8 cellular contexts compared by ENCODE assay signal in genomic region chr2:25877431-25878360, GRCh38. TPM values are rescaled to one million over a fixed set of nuclear protein-coding genes. Genes with fewer than 3 reads are reported as not detected.
DNase-seq lines count a peak whose midpoint lies in the region; ATAC-seq, FAIRE-seq and TF ChIP-seq lines count a peak whose summit lies in the region.

No MANE protein-coding gene starts in this region.

- TF ChIP-seq EP300 in SK-N-SH (IDR thresholded peaks at IDR 0.05; ENCODE audit: borderline replicate concordance in 1 of 2, low read depth in 1 of 2, low read length in 1 of 2), result no peak; a peak in 1 of 4 replicates

- H3K27ac Mint-ChIP-seq in activated naive CD4-positive, alpha-beta T cell treated with anti-CD3 and anti-CD28 coated beads, Interleukin-2, amount 50 U/mL, for 24 hours, result peak overlapping the region; percentile 99

- intact Hi-C loops in head of caudate nucleus (cut with DNase I) (loop anchor here (5.0 kb wide), 1 partner anchor 155 kb away; the partner anchor contains the start of gene RAB10), pancreas (cut with DNase I) (no loop called here), thyroid gland (cut with DNase I) (no loop called here)

- H3K27me3 ChIP-seq in Loucy (ENCODE audit: insufficient read depth, low read length, poor library complexity, severe bottlenecking), result peaks cover 6% of the 10 kb centered on the region
- no peaks in the 10 kb centered on the region for H3K27me3 ChIP-seq in SK-N-SH (ENCODE audit: insufficient read depth)
- no peaks in the 10 kb centered on the region for H3K27me3 ChIP-seq in pancreas
- H3K27me3 ChIP-seq in thyroid gland, result no peaks in the 10 kb centered on the region

- no peaks in the 10 kb centered on the region for H3K9me3 ChIP-seq in Loucy (ENCODE audit: insufficient read depth, low read depth, low read length)
- H3K9me3 ChIP-seq in SK-N-SH, result no peaks in the 10 kb centered on the region
- H3K9me3 ChIP-seq in pancreas, result no peaks in the 10 kb centered on the region
- no peaks in the 10 kb centered on the region for H3K9me3 ChIP-seq in thyroid gland

- H4K20me1 ChIP-seq in Loucy (ENCODE audit: insufficient read depth, low read length, poor library complexity, severe bottlenecking), result peaks cover 35% of the 10 kb centered on the region
- H4K20me1 ChIP-seq in SK-N-SH (ENCODE audit: insufficient read depth), result peaks cover 24% of the 10 kb centered on the region

- DNase-seq in Daoy (ENCODE audit: low read depth) (peak; percentile 68), H54 (ENCODE audit: insufficient read length, low spot score) (peak; percentile 33), SK-N-SH (peak; percentile 77), head of caudate nucleus (peak; percentile 22 to 82 (median 62)), pancreas (peak in 5 of 6 donors; percentile 48 to 70 (median 56)), thyroid gland (peak; percentile 47 to 54)

- peak overlapping the region; percentile 90 to 91 for H3K27ac ChIP-seq in SK-N-SH (ENCODE audit: low read depth in 2 of 2, low read length in 1 of 2)
- peak overlapping the region; percentile 78 to 92 (median 82) for H3K27ac ChIP-seq in pancreas
- H3K27ac ChIP-seq in thyroid gland, result peak overlapping the region; percentile 80 to 89 (median 81)

- peak overlapping the region; percentile 96 for H3K4me3 Mint-ChIP-seq in activated naive CD4-positive, alpha-beta T cell treated with anti-CD3 and anti-CD28 coated beads, Interleukin-2, amount 50 U/mL, for 24 hours

- H2AFZ ChIP-seq in Loucy (ENCODE audit: low read length) (peak overlapping the region; percentile 75), SK-N-SH (ENCODE audit: low read depth) (peak overlapping the region; percentile 94)

- no peak for TF ChIP-seq RAD21 in SK-N-SH (IDR thresholded peaks at IDR 0.05; ENCODE audit: low read length)

- TF ChIP-seq CTCF in Loucy (conservative IDR thresholded peaks at IDR 0.05; ENCODE audit: low read length) (no peak), SK-N-SH (IDR thresholded peaks at IDR 0.05) (no peak), pancreas (IDR thresholded peaks at IDR 0.05) (no peak), thyroid gland (IDR thresholded peaks at IDR 0.05) (no peak)

- POLR2A ChIA-PET in SK-N-SH (lab: Yijun Ruan, JAX), result interaction anchor here (0.5 to 1.6 kb wide), 12 partner anchors 11 to 1387 kb away, joined by 3 to 7 read pairs (median 4); partner anchors contain the start of gene GAREM2

- H3K27me3 Mint-ChIP-seq in activated naive CD4-positive, alpha-beta T cell treated with anti-CD3 and anti-CD28 coated beads, Interleukin-2, amount 50 U/mL, for 24 hours, result no peaks in the 10 kb centered on the region

- FAIRE-seq in H54 (lab: Jason Lieb, UNC), result peak; percentile 96
- FAIRE-seq in pancreas (lab: Jason Lieb, UNC), result no peak

- no peaks in the 10 kb centered on the region for H3F3A ChIP-seq in Loucy (ENCODE audit: low read depth)
- H3F3A ChIP-seq in SK-N-SH (replicated peaks; ENCODE audit: insufficient read depth), result peaks cover 15% of the 10 kb centered on the region

- TF ChIP-seq POLR2A in H54 (IDR thresholded peaks at IDR 0.05; ENCODE audit: low read depth, low read length) (peak; percentile 22), thyroid gland (IDR thresholded peaks at IDR 0.05) (peak in 1 of 2 donors; percentile 19)

- H3K79me2 ChIP-seq in Loucy (ENCODE audit: insufficient read depth, low read length) (peaks cover 53% of the 10 kb centered on the region), SK-N-SH (ENCODE audit: insufficient read depth) (peaks cover 53% of the 10 kb centered on the region)

- peak overlapping the region; percentile 89 for H3K9ac ChIP-seq in Loucy (ENCODE audit: low read depth, low read length, poor library complexity, severe bottlenecking)
- H3K9ac ChIP-seq in SK-N-SH, result peak overlapping the region; percentile 95

- ATAC-seq in pancreas, result peak; percentile 59 to 77 (median 70)

- H3K4me1 Mint-ChIP-seq in activated naive CD4-positive, alpha-beta T cell treated with anti-CD3 and anti-CD28 coated beads, Interleukin-2, amount 50 U/mL, for 24 hours, result peaks cover 59% of the 10 kb centered on the region

- H3K4me3 ChIP-seq in Loucy (ENCODE audit: low read length, poor library complexity, severe bottlenecking) (peak overlapping the region; percentile 87), SK-N-SH (ENCODE audit: low read depth in 2 of 2, low read length in 1 of 2) (peak overlapping the region; percentile 96 to 97), pancreas (peak overlapping the region; percentile 80 to 95 (median 88)), thyroid gland (replicated peaks in 1 of 3) (peak overlapping the region; percentile 68 to 97 (median 87))

- H3K4me2 ChIP-seq in Loucy (ENCODE audit: low read depth, low read length, poor library complexity, severe bottlenecking) (peak overlapping the region; percentile 93), SK-N-SH (peak overlapping the region; percentile 80)

- H3K9me3 Mint-ChIP-seq in activated naive CD4-positive, alpha-beta T cell treated with anti-CD3 and anti-CD28 coated beads, Interleukin-2, amount 50 U/mL, for 24 hours, result no peaks in the 10 kb centered on the region

- WGBS in SK-N-SH (ENCODE audit: low lambda C conversion rate), result 1% methylated on average over 45 of the region's 64 CpGs
- 0% methylated on average over 61 to 64 of the region's 64 CpGs for WGBS in pancreas, 2 donors
- WGBS in thyroid gland, 2 donors, result 0 to 1% methylated on average over 47 to 58 of the region's 64 CpGs

- H3K4me1 ChIP-seq in Loucy (ENCODE audit: insufficient read depth, low read length, poor library complexity, severe bottlenecking) (peaks cover 56% of the 10 kb centered on the region), SK-N-SH (ENCODE audit: control insufficient read depth in 1 of 2, insufficient read depth in 2 of 2, low read depth in 1 of 2, low read length in 1 of 2) (peaks cover 8 to 16% of the 10 kb centered on the region in 2 experiments; a peak in 3 of 4 replicates), pancreas (peaks cover 4 to 21% (median 13%) of the 10 kb centered on the region in 3 donors), thyroid gland (peaks cover 10 to 20% of the 10 kb centered on the region in 2 donors)

- H3K9me2 ChIP-seq in Loucy (replicated peaks; ENCODE audit: low read depth, low read length), result no peaks in the 10 kb centered on the region
- no peaks in the 10 kb centered on the region for H3K9me2 ChIP-seq in SK-N-SH

- H3K36me3 Mint-ChIP-seq in activated naive CD4-positive, alpha-beta T cell treated with anti-CD3 and anti-CD28 coated beads, Interleukin-2, amount 50 U/mL, for 24 hours, result peaks cover 9% of the 10 kb centered on the region

- no peaks in the 10 kb centered on the region; the same call in 1 of the 2 replicates for H3K36me3 ChIP-seq in Loucy (ENCODE audit: insufficient read depth, low read length)
- H3K36me3 ChIP-seq in SK-N-SH (replicated peaks in 1 of 2; ENCODE audit: control insufficient read depth in 1 of 2, insufficient read depth in 2 of 2, low read length in 1 of 2), result peaks cover 0 to 8% of the 10 kb centered on the region in 2 experiments
- H3K36me3 ChIP-seq in pancreas, result no peaks in the 10 kb centered on the region
- H3K36me3 ChIP-seq in thyroid gland, result no peaks in the 10 kb centered on the region

- CTCF ChIA-PET in SK-N-SH (lab: Yijun Ruan, JAX), result interaction anchor here (1.0 to 1.5 kb wide), 4 partner anchors 13 to 93 kb away, joined by 3 to 9 read pairs (median 4); no protein-coding TSS in a partner anchor

TF ChIP-seq in SK-N-SH, 30 proteins besides CTCF, POLR2A, EP300 and RAD21 (continues in another document):
- TF ChIP-seq RFX5 (IDR thresholded peaks at IDR 0.05; ENCODE audit: low read length) (no peak), FOSL2 (IDR thresholded peaks at IDR 0.05; ENCODE audit: borderline replicate concordance, low read depth) (no peak), MAX (IDR thresholded peaks at IDR 0.05; ENCODE audit: low read depth) (0 out of 2 replicates have a peak, but pooled peaks have one; percentile 43), GABPA (IDR thresholded peaks at IDR 0.05; ENCODE audit: low read depth) (peak; percentile 66), PBX3 (IDR thresholded peaks at IDR 0.05) (0 out of 2 replicates have a peak, but pooled peaks have one; percentile 2), CHD2 (IDR thresholded peaks at IDR 0.05; ENCODE audit: low read length, partially characterized antibody) (no peak), JUND (IDR thresholded peaks at IDR 0.05) (no peak), ELF1 (IDR thresholded peaks at IDR 0.05) (peak; percentile 59; the same call in 1 of the 2 replicates), RCOR1 (IDR thresholded peaks at IDR 0.05; ENCODE audit: low read length) (0 out of 2 replicates have a peak, but pooled peaks have one; percentile 8), TAF1 (IDR thresholded peaks at IDR 0.05; ENCODE audit: borderline replicate concordance, low read depth, low read length) (no peak), YY1 (IDR thresholded peaks at IDR 0.05; ENCODE audit: low read depth) (no peak), IRF3 (IDR thresholded peaks at IDR 0.05; ENCODE audit: low read depth, low read length) (no peak)

RNA-seq across cellular contexts. Expression of gene ASXL2, which starts 0.6 kb away (rescaled TPM):
- 8.8 and 9.4 TPM in 2 replicates for total RNA-seq in Daoy (2014; rRNA removed; shearing (Covaris generic))
- polyA plus RNA-seq in SK-N-SH (2012; rRNA removed) (4.8 and 6.1 TPM in 2 replicates), pancreas (1 to 10 TPM; 1.6 to 1.7 TPM)
- polyA plus RNA-seq in SK-N-SH (2012; cell fraction: cytosol; rRNA removed), result 5.6 and 5.8 TPM in 2 replicates
- polyA plus RNA-seq in SK-N-SH (2012; cell fraction: nucleus; rRNA removed), result 6.6 and 10.3 TPM in 2 replicates
- total RNA-seq in pancreas (10 to 100 TPM in 3 of 6 donors, 1 to 10 TPM in 3; 8.9 to 21.7 (median 12.0) TPM), thyroid gland (10 to 100 TPM; 19.2 to 23.5 (median 20.4) TPM)

Comparison
In these comparisons a context has a peak if more than half of its experiments do, and no peak if none do; other contexts are left out.
1. Peak in every context shown above with its lines: DNase-seq, ATAC-seq, H3K4me3 ChIP-seq and H3K27ac ChIP-seq.